1 cellular context compared by ENCODE assay signal in genomic region chr19:1652471-1653299, GRCh38.
TF ChIP-seq lines count a peak whose summit lies in the region.

TCF3 (minus strand) TSS chr19:1652615; CDS start chr19:1650248, 2,367 bp downstream.

TF ChIP-seq in HepG2, 621 proteins besides CTCF, POLR2A, EP300 and RAD21 (continued from another document and continues in another):
- TF ChIP-seq, protein P1, sequence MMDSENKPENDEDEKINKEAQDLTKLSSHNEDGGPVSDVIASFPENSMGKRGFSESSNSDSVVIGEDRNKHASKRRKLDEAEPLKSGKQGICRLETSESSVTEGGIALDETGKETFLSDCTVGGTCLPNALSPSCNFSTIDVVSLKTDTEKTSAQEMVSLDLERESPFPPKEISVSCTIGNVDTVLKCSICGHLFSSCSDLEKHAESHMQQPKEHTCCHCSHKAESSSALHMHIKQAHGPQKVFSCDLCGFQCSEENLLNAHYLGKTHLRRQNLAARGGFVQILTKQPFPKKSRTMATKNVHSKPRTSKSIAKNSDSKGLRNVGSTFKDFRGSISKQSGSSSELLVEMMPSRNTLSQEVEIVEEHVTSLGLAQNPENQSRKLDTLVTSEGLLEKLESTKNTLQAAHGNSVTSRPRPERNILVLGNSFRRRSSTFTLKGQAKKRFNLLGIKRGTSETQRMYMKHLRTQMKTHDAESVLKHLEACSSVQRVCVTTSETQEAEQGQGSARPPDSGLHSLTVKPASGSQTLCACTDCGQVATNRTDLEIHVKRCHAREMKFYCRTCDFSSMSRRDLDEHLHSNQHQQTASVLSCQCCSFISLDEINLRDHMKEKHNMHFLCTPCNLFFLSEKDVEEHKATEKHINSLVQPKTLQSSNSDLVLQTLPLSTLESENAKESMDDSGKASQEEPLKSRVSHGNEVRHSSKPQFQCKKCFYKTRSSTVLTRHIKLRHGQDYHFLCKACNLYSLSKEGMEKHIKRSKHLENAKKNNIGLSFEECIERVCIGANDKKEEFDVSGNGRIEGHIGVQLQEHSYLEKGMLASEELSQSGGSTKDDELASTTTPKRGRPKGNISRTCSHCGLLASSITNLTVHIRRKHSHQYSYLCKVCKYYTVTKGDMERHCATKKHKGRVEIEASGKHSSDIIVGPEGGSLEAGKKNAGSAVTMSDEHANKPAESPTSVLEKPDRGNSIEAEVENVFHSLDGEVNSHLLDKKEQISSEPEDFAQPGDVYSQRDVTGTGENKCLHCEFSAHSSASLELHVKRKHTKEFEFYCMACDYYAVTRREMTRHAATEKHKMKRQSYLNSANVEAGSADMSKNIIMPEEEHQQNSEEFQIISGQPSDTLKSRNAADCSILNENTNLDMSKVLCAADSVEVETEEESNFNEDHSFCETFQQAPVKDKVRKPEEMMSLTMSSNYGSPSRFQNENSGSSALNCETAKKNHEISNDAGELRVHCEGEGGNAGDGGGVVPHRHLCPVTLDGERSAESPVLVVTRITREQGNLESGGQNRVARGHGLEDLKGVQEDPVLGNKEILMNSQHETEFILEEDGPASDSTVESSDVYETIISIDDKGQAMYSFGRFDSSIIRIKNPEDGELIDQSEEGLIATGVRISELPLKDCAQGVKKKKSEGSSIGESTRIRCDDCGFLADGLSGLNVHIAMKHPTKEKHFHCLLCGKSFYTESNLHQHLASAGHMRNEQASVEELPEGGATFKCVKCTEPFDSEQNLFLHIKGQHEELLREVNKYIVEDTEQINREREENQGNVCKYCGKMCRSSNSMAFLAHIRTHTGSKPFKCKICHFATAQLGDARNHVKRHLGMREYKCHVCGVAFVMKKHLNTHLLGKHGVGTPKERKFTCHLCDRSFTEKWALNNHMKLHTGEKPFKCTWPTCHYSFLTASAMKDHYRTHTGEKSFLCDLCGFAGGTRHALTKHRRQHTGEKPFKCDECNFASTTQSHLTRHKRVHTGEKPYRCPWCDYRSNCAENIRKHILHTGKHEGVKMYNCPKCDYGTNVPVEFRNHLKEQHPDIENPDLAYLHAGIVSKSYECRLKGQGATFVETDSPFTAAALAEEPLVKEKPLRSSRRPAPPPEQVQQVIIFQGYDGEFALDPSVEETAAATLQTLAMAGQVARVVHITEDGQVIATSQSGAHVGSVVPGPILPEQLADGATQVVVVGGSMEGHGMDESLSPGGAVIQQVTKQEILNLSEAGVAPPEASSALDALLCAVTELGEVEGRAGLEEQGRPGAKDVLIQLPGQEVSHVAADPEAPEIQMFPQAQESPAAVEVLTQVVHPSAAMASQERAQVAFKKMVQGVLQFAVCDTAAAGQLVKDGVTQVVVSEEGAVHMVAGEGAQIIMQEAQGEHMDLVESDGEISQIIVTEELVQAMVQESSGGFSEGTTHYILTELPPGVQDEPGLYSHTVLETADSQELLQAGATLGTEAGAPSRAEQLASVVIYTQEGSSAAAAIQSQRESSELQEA (CRISPR knock-in tag; IDR thresholded peaks at IDR 0.05; ENCODE audit: not compliant biosample characterization), result no peak
- TF ChIP-seq NONO (IDR thresholded peaks at IDR 0.05) (no peak), NONO (CRISPR knock-in tag; conservative IDR thresholded peaks at IDR 0.05) (peak; percentile 83), ZNF260 (CRISPR knock-in tag; IDR thresholded peaks at IDR 0.05; ENCODE audit: borderline replicate concordance, low read depth) (no peak), ZBTB33 (CRISPR knock-in tag; IDR thresholded peaks at IDR 0.05) (peak; percentile 47; the same call in 1 of the 2 replicates), LRRFIP1 (CRISPR knock-in tag; conservative IDR thresholded peaks at IDR 0.05) (no peak), ZNF142 (CRISPR knock-in tag; IDR thresholded peaks at IDR 0.05) (peak; percentile 100), PHF20 (CRISPR knock-in tag; IDR thresholded peaks at IDR 0.05) (peak; percentile 57), MLXIP (CRISPR knock-in tag; IDR thresholded peaks at IDR 0.05; ENCODE audit: borderline replicate concordance) (no peak), ZNF720 (CRISPR knock-in tag; IDR thresholded peaks at IDR 0.05) (0 out of 2 replicates have a peak, but pooled peaks have one; percentile 34), SMAD1 (CRISPR knock-in tag; IDR thresholded peaks at IDR 0.05; ENCODE audit: borderline replicate concordance, low read depth) (no peak), SSRP1 (CRISPR knock-in tag; IDR thresholded peaks at IDR 0.05) (no peak), HDAC2 (CRISPR knock-in tag; IDR thresholded peaks at IDR 0.05) (peak; percentile 36; the same call in 1 of the 2 replicates), NAIF1 (CRISPR knock-in tag; IDR thresholded peaks at IDR 0.05; ENCODE audit: borderline replicate concordance) (0 out of 2 replicates have a peak, but pooled peaks have one; percentile 61), ZNF672 (CRISPR knock-in tag; IDR thresholded peaks at IDR 0.05) (no peak)
- TF ChIP-seq, protein P2, sequence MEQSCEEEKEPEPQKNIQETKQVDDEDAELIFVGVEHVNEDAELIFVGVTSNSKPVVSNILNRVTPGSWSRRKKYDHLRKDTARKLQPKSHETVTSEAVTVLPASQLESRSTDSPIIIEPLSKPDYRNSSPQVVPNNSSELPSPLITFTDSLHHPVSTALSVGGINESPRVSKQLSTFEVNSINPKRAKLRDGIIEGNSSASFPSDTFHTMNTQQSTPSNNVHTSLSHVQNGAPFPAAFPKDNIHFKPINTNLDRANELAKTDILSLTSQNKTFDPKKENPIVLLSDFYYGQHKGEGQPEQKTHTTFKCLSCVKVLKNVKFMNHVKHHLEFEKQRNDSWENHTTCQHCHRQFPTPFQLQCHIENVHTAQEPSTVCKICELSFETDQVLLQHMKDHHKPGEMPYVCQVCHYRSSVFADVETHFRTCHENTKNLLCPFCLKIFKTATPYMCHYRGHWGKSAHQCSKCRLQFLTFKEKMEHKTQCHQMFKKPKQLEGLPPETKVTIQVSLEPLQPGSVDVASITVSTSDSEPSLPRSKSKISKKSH (CRISPR knock-in tag; IDR thresholded peaks at IDR 0.05; ENCODE audit: borderline replicate concordance), result no peak
- TF ChIP-seq, protein P3, sequence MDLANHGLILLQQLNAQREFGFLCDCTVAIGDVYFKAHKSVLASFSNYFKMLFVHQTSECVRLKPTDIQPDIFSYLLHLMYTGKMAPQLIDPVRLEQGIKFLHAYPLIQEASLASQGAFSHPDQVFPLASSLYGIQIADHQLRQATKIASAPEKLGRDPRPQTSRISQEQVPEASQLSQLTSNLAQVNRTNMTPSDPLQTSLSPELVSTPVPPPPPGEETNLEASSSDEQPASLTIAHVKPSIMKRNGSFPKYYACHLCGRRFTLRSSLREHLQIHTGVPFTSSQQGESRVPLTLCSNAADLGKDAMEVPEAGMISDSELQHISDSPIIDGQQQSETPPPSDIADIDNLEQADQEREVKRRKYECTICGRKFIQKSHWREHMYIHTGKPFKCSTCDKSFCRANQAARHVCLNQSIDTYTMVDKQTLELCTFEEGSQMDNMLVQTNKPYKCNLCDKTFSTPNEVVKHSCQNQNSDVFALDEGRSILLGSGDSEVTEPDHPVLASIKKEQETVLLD (CRISPR knock-in tag; IDR thresholded peaks at IDR 0.05; ENCODE audit: low read depth), result 0 out of 2 replicates have a peak, but pooled peaks have one; percentile 48
- TF ChIP-seq, protein P4, sequence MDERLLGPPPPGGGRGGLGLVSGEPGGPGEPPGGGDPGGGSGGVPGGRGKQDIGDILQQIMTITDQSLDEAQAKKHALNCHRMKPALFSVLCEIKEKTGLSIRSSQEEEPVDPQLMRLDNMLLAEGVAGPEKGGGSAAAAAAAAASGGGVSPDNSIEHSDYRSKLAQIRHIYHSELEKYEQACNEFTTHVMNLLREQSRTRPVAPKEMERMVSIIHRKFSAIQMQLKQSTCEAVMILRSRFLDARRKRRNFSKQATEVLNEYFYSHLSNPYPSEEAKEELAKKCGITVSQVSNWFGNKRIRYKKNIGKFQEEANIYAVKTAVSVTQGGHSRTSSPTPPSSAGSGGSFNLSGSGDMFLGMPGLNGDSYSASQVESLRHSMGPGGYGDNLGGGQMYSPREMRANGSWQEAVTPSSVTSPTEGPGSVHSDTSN (CRISPR knock-in tag; IDR thresholded peaks at IDR 0.05), result peak; percentile 99
- TF ChIP-seq, protein P5, sequence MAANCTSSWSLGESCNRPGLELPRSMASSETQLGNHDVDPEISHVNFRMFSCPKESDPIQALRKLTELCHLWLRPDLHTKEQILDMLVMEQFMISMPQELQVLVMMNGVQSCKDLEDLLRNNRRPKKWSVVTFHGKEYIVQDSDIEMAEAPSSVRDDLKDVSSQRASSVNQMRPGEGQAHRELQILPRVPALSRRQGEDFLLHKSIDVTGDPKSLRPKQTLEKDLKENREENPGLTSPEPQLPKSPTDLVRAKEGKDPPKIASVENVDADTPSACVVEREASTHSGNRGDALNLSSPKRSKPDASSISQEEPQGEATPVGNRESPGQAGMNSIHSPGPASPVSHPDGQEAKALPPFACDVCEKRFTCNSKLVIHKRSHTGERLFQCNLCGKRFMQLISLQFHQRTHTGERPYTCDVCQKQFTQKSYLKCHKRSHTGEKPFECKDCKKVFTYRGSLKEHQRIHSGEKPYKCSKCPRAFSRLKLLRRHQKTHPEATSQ (CRISPR knock-in tag; IDR thresholded peaks at IDR 0.05; ENCODE audit: borderline replicate concordance), result no peak
